Comparison of ENCODE assay signal across 1 cellular context in genomic region chr16:81214745-81215166, GRCh38.
TF ChIP-seq lines count a peak whose summit lies in the region.

No MANE protein-coding gene starts in this region.

TF ChIP-seq in GM12878, 131 proteins besides CTCF, POLR2A, EP300 and RAD21 (continued from another document):
- TF ChIP-seq E2F4 (IDR thresholded peaks at IDR 0.05; ENCODE audit: low read depth, low read length): no peak
- TF ChIP-seq ZNF687 (IDR thresholded peaks at IDR 0.05): no peak
- no peak for TF ChIP-seq POU2F2 (IDR thresholded peaks at IDR 0.05; ENCODE audit: borderline replicate concordance, low read depth, low read length)
- no peak for TF ChIP-seq ZBED1 (IDR thresholded peaks at IDR 0.05; ENCODE audit: borderline replicate concordance)
- TF ChIP-seq SUPT20H (IDR thresholded peaks at IDR 0.05; ENCODE audit: borderline replicate concordance, control insufficient read depth, low read depth, low read length): no peak
- no peak for TF ChIP-seq NRF1 (conservative IDR thresholded peaks at IDR 0.05; ENCODE audit: low read depth, low read length)
- TF ChIP-seq SIN3A (IDR thresholded peaks at IDR 0.05; ENCODE audit: low read depth, low read length): no peak
- no peak for TF ChIP-seq EGR1 (IDR thresholded peaks at IDR 0.05; ENCODE audit: borderline replicate concordance in 1 of 2, low read depth in 2 of 2, low read length in 2 of 2)
- TF ChIP-seq HDAC2 (IDR thresholded peaks at IDR 0.05): no peak
TF ChIP-seq in GM12878: peak in this region for 0.
